ENCODE assay signal across 18 cellular contexts in the genomic region with DNA sequence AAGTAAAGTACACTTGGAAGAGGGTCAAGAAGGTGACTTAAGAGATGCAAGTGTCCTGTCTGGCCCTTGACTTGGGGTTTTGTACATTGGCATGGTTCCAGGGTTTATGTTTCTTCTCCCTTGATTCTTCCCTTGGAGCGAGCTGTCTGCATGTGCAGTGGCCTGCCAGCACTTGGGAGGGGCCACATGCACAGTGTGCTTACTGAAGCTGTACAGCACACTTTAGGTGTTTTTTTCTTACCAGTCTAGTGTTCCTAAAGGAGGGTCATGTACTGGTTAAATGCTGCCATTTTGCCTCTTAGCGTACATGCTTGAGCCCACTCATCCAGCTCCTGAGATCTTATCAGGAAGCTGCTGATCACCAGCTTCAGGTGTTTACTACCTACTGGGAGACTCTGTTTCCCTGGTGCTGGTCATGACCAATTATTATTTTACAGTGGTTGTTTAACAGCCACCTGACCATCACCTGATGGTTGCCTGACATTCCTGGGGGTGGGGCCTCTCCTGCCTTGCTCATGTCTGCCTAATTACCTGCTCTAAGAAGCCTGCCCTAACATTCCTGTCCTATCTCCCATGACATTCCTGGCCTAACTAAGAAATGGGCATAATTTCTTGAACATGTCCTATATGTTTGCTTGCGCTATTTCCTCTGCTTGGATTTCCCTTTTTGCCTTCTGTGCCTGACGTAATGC.
"Had no signal": no experiment of that assay in that cellular context is flagged by ENCODE, and none has a peak within 500 bp of the region (broad histone marks: within the 10 kb centered on the region; RNA-seq: fewer than 3 reads in every experiment).

No MANE protein-coding gene starts in this region.

- H3K4me3 ChIP-seq: cardiac muscle cell, sigmoid colon, stomach, testis had no signal

- ATAC-seq: activated CD8-positive, alpha-beta memory T cell treated with anti-CD3 and anti-CD28 coated beads, Interleukin-2, amount 10 ng/mL, durations not matched to agents 7 days and 5 days; foreskin keratinocyte; natural killer cell treated with Interleukin-12 subunit alpha and Interleukin-12 subunit beta and Interleukin-15 and Interleukin-18, amount 100 ng/mL, for 72 hours; stimulated activated effector memory CD8-positive, alpha-beta T cell treated with anti-CD3 and anti-CD28 coated beads, Interleukin-12 subunit alpha, Interleukin-12 subunit beta, amount 100 ng/mL, for 72 hours had no signal

- H3K36me3 ChIP-seq: cardiac muscle cell, sigmoid colon, stomach had no signal

- DNase-seq: activated B cell treated with CpG ODN at 0.5 μM for 24 hours; activated CD4-positive, alpha-beta memory T cell treated with anti-CD3 and anti-CD28 coated beads, Interleukin-2, amount 10 ng/mL, durations not matched to agents 7 days and 5 days; activated CD4-positive, alpha-beta T cell treated with anti-CD3 and anti-CD28 coated beads for 4 hours; activated CD8-positive, alpha-beta memory T cell treated with anti-CD3 and anti-CD28 coated beads, Interleukin-2, amount 10 ng/mL, durations not matched to agents 7 days and 5 days; activated naive CD4-positive, alpha-beta T cell; activated naive CD8-positive, alpha-beta T cell treated with anti-CD3 and anti-CD28 coated beads for 36 hours; amniotic stem cell; hippocampal formation; kidney; sigmoid colon; stimulated activated CD4-positive, alpha-beta T cell treated with anti-CD3 and anti-CD28 coated beads, Interleukin-4, amount 100 ng/mL, for 24 hours; stomach; testis had no signal

- H3K9me3 ChIP-seq: sigmoid colon, stomach, testis had no signal

- H3K79me2 ChIP-seq: parathyroid adenoma had no signal

- H3K27ac ChIP-seq: cardiac muscle cell, foreskin keratinocyte, parathyroid adenoma, sigmoid colon, stomach, testis had no signal

- H3K4me1 ChIP-seq: foreskin keratinocyte, parathyroid adenoma, sigmoid colon, stomach, testis had no signal

- H2AFZ ChIP-seq: parathyroid adenoma had no signal

- H3K27me3 ChIP-seq: cardiac muscle cell, sigmoid colon, stomach, testis had no signal
